Comparison of ENCODE assay signal across 17 cellular contexts in the genomic region with DNA sequence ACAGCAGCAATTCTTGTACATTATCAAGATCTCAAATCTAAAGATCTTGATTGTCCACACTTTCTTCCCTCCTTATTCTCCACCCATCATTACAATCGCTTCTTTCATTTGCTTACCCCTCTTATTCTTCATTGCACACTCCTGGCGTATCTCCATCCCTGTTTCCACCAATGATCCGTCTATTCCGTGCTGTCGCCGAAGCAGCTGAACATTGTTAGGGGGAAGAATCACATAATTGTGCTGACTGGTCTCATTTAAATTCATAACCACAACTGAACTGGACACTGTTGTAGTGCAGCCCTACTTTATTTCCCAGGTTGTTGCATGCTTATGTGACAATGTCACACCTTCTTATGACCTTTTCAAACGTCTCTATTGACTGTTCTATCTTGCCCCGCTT. TPM values are rescaled to one million over a fixed set of nuclear protein-coding genes. Genes with fewer than 3 reads are reported as not detected.
DNase-seq lines count a peak whose midpoint lies in the region; ATAC-seq, FAIRE-seq and TF ChIP-seq lines count a peak whose summit lies in the region.
"Had no signal": no experiment of that assay in that cellular context is flagged by ENCODE, and none has a peak within 500 bp of the region (broad histone marks: within the 10 kb centered on the region; RNA-seq: fewer than 3 reads in every experiment).

No MANE protein-coding gene starts in this region.

- H3K9me3 ChIP-seq in HepG2 (ENCODE audit: low read length): no peaks in the 10 kb centered on the region
- no peaks in the 10 kb centered on the region for H3K9me3 ChIP-seq in right lobe of liver
- H3K9me3 ChIP-seq: BLaER1 treated with 17β-estradiol and CSF1 and Interleukin-3, amounts not matched to agents 10 nM and 100 nM had no signal

- no peak for TF ChIP-seq EP300 in HepG2 (IDR thresholded peaks at IDR 0.05; ENCODE audit: low read depth in 2 of 2, low read length in 2 of 2)
- no peak for TF ChIP-seq EP300 in HepG2 (CRISPR knock-in tag; IDR thresholded peaks at IDR 0.05; ENCODE audit: borderline replicate concordance)

- no peak overlapping the region for H3K9ac ChIP-seq in HepG2 (ENCODE audit: insufficient read depth, low read depth, low read length)
- H3K9ac ChIP-seq: BLaER1 treated with 17β-estradiol and CSF1 and Interleukin-3, amounts not matched to agents 10 nM and 100 nM had no signal

- no peak overlapping the region for H3K27ac ChIP-seq in HepG2 (ENCODE audit: extremely low read length, insufficient read depth, low read length)
- H3K27ac ChIP-seq in right lobe of liver: no peak overlapping the region
- peak overlapping the region; percentile 18 for H3K27ac ChIP-seq in caudate nucleus (ENCODE audit: low read depth, low read length)
- H3K27ac ChIP-seq: 22Rv1; BLaER1 treated with 17β-estradiol and CSF1 and Interleukin-3, amounts not matched to agents 10 nM and 100 nM; HL-60 had no signal

- TF ChIP-seq RAD21 in HepG2 (CRISPR knock-in tag; IDR thresholded peaks at IDR 0.05): no peak

- no peak overlapping the region for H3K4me2 ChIP-seq in HepG2 (ENCODE audit: low read depth, low read length)
- H3K4me2 ChIP-seq: BLaER1 treated with 17β-estradiol and CSF1 and Interleukin-3, amounts not matched to agents 10 nM and 100 nM; GM23338 had no signal

- WGBS in HepG2 (ENCODE audit: low lambda C conversion rate): 54% methylated on average over 8 of the region's 8 CpGs
- 79% methylated on average over 8 of the region's 8 CpGs for WGBS in right lobe of liver (ENCODE audit: insufficient coverage, low coverage, low lambda C conversion rate, missing lambda C conversion rate)

- no peak overlapping the region for H2AFZ ChIP-seq in HepG2 (ENCODE audit: low read length)
- H2AFZ ChIP-seq: GM23338 had no signal

- no peak overlapping the region for H3K4me3 ChIP-seq in HepG2 (replicated peaks in 1 of 3; ENCODE audit: insufficient read depth in 1 of 3, low read depth in 2 of 3, low read length in 3 of 3)
- no peak overlapping the region for H3K4me3 ChIP-seq in right lobe of liver
- H3K4me3 ChIP-seq: BLaER1 treated with 17β-estradiol and CSF1 and Interleukin-3, amounts not matched to agents 10 nM and 100 nM; GM23338 had no signal

- ATAC-seq in HepG2 (no peak), right lobe of liver (no peak), HG03457 (IDR thresholded peaks at IDR 0.05; ENCODE audit: unreplicated experiment) (no peak)
- ATAC-seq: GM23338 had no signal

- in situ Hi-C loops in HepG2 (cut with HindIII; ENCODE audit: extremely low pct_ligation_motif_present, low pct_unique_long_range_greater_than_20kb): no loop called here

- H3K4me1 ChIP-seq in HepG2 (ENCODE audit: insufficient read depth, low read length) (no peaks in the 10 kb centered on the region), right lobe of liver (no peaks in the 10 kb centered on the region)

- no peaks in the 10 kb centered on the region for H3K36me3 ChIP-seq in HepG2 (replicated peaks in 1 of 2; ENCODE audit: control insufficient read depth in 1 of 2, insufficient read depth in 2 of 2, low read length in 2 of 2)
- no peaks in the 10 kb centered on the region for H3K36me3 ChIP-seq in right lobe of liver
- H3K36me3 ChIP-seq: BLaER1 treated with 17β-estradiol and CSF1 and Interleukin-3, amounts not matched to agents 10 nM and 100 nM had no signal

- no peak for DNase-seq in HepG2 (ENCODE audit: low spot score)
- DNase-seq in right lobe of liver: no peak
- peak in 20 of 61 donors; percentile 2 to 50 (median 16) for DNase-seq in caudate nucleus (lab: John Stamatoyannopoulos, UW)
- peak; percentile 76 for DNase-seq in medulla oblongata (ENCODE audit: extremely low spot score)
- peak; percentile 73 for DNase-seq in superior temporal gyrus (ENCODE audit: extremely low spot score)
- DNase-seq in cerebellar cortex (ENCODE audit: low spot score): no peak
- no peak for DNase-seq in GF-D8 (lab: John Stamatoyannopoulos, UW)
- DNase-seq: AML-193; CD4-positive, CD25-positive, alpha-beta regulatory T cell; H7 had no signal

- H3K27me3 ChIP-seq in HepG2 (ENCODE audit: control insufficient read depth in 1 of 2, insufficient read depth in 2 of 2, low read length in 2 of 2) (peaks cover 0 to 17% of the 10 kb centered on the region in 2 experiments; a peak in 2 of 5 replicates), right lobe of liver (no peaks in the 10 kb centered on the region)
- H3K27me3 ChIP-seq: BLaER1 treated with 17β-estradiol and CSF1 and Interleukin-3, amounts not matched to agents 10 nM and 100 nM had no signal

- intact Hi-C loops in HepG2 (cut with micrococcal nuclease; ENCODE audit: unreplicated experiment) (no loop called here), right lobe of liver (cut with DNase I) (no loop called here)

- BruUV-seq in HepG2 (replicated peaks; lab: Mats Ljungman, UMichigan): no TSS peak

- no peak for FAIRE-seq in HepG2 (lab: Jason Lieb, UNC)
- FAIRE-seq: GM12891 had no signal

- TF ChIP-seq POLR2A in HepG2 (IDR thresholded peaks at IDR 0.05; ENCODE audit: insufficient read depth in 1 of 2, low read depth in 2 of 2, low read length in 2 of 2): no peak
- TF ChIP-seq POLR2A in right lobe of liver (IDR thresholded peaks at IDR 0.05): no peak

- CTCF ChIA-PET in HepG2 (lab: Yijun Ruan, JAX; ENCODE audit: low intra/inter-chr PET ratio, low total read pairs): no interaction called here

- TF ChIP-seq CTCF in HepG2 (CRISPR knock-in tag; IDR thresholded peaks at IDR 0.05) (no peak), right lobe of liver (IDR thresholded peaks at IDR 0.05) (no peak)

- POLR2A ChIA-PET in HepG2 (lab: Yijun Ruan, JAX): no interaction called here

- H4K20me1 ChIP-seq in HepG2 (ENCODE audit: insufficient read depth, low read length): no peaks in the 10 kb centered on the region
- H4K20me1 ChIP-seq: BLaER1 treated with 17β-estradiol and CSF1 and Interleukin-3, amounts not matched to agents 10 nM and 100 nM had no signal

- no peaks in the 10 kb centered on the region for H3K79me2 ChIP-seq in HepG2 (ENCODE audit: insufficient read depth, low read length)

TF ChIP-seq in HepG2, 621 proteins besides CTCF, POLR2A, EP300 and RAD21 (continues in another document):
- TF ChIP-seq CC2D1A (CRISPR knock-in tag; IDR thresholded peaks at IDR 0.05): no peak
- TF ChIP-seq ZNF3 (CRISPR knock-in tag; IDR thresholded peaks at IDR 0.05): no peak
- no peak for TF ChIP-seq HOXA5 (CRISPR knock-in tag; IDR thresholded peaks at IDR 0.05)
- TF ChIP-seq, protein P1, sequence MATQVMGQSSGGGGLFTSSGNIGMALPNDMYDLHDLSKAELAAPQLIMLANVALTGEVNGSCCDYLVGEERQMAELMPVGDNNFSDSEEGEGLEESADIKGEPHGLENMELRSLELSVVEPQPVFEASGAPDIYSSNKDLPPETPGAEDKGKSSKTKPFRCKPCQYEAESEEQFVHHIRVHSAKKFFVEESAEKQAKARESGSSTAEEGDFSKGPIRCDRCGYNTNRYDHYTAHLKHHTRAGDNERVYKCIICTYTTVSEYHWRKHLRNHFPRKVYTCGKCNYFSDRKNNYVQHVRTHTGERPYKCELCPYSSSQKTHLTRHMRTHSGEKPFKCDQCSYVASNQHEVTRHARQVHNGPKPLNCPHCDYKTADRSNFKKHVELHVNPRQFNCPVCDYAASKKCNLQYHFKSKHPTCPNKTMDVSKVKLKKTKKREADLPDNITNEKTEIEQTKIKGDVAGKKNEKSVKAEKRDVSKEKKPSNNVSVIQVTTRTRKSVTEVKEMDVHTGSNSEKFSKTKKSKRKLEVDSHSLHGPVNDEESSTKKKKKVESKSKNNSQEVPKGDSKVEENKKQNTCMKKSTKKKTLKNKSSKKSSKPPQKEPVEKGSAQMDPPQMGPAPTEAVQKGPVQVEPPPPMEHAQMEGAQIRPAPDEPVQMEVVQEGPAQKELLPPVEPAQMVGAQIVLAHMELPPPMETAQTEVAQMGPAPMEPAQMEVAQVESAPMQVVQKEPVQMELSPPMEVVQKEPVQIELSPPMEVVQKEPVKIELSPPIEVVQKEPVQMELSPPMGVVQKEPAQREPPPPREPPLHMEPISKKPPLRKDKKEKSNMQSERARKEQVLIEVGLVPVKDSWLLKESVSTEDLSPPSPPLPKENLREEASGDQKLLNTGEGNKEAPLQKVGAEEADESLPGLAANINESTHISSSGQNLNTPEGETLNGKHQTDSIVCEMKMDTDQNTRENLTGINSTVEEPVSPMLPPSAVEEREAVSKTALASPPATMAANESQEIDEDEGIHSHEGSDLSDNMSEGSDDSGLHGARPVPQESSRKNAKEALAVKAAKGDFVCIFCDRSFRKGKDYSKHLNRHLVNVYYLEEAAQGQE (IDR thresholded peaks at IDR 0.05; ENCODE audit: borderline replicate concordance in 1 of 2, low read depth in 1 of 2, low read length in 2 of 2): no peak

RNA-seq across cellular contexts. Expression of a gene that starts 18.9 kb away (rescaled TPM):
- total RNA-seq in HepG2 (2016; rRNA removed; fragmentation: Illumina TruSeq; extraction: Trizol) (3.7 and 5.8 TPM in 2 replicates), right lobe of liver (10 to 100 TPM; 14.7 to 61.7 (median 29.5) TPM)
- 0.40 and 0.62 TPM in 2 replicates for total RNA-seq in HepG2 (2016; cell fraction: cytosol; rRNA removed; fragmentation: Illumina TruSeq; extraction: Trizol; ENCODE audit: low read depth)
- total RNA-seq in HepG2 (2016; cell fraction: insoluble cytoplasmic fraction; rRNA removed; fragmentation: Illumina TruSeq; extraction: Trizol): 2.3 and 7.2 TPM in 2 replicates
- total RNA-seq in HepG2 (2016; cell fraction: membrane; rRNA removed; fragmentation: Illumina TruSeq; extraction: Trizol): 1.4 and 1.5 TPM in 2 replicates
- total RNA-seq in HepG2 (2016; cell fraction: nucleus; rRNA removed; fragmentation: Illumina TruSeq; extraction: Trizol): 8.7 and 10.3 TPM in 2 replicates
- 5.3 and 5.8 TPM in 2 replicates for polyA plus RNA-seq in HepG2 (2011; rRNA removed)
- 3.6 and 4.6 TPM in 2 replicates for polyA plus RNA-seq in HepG2 (2011; cell fraction: cytosol; rRNA removed)
- polyA plus RNA-seq in HepG2 (2011; cell fraction: nucleus; rRNA removed): 7.4 and 8.5 TPM in 2 replicates
- polyA plus RNA-seq in HepG2 (2012): 7.2 and 14.9 TPM in 2 replicates
- polyA plus RNA-seq in HepG2 (2016; cell fraction: cytosol; fragmentation: Illumina TruSeq; extraction: Trizol; ENCODE audit: low read depth): 0.29 and 0.38 TPM in 2 replicates
- polyA plus RNA-seq in HepG2 (2016; cell fraction: insoluble cytoplasmic fraction; fragmentation: Illumina TruSeq; extraction: Trizol; ENCODE audit: low read depth): 2.2 and 2.4 TPM in 2 replicates
- polyA plus RNA-seq in HepG2 (2016; cell fraction: membrane; fragmentation: Illumina TruSeq; extraction: Trizol; ENCODE audit: low read depth): 0.31 and 0.57 TPM in 2 replicates
- polyA plus RNA-seq in HepG2 (2016; cell fraction: nucleus; fragmentation: Illumina TruSeq; extraction: Trizol; ENCODE audit: insufficient read depth, low read depth): 6.3 and 7.6 TPM in 2 replicates
- polyA minus RNA-seq in HepG2 (2011; rRNA and poly(A)+ RNA removed; ENCODE audit: low replicate concordance): 10.2 and 16.5 TPM in 2 replicates
- polyA minus RNA-seq in HepG2 (2011; cell fraction: cytosol; rRNA and poly(A)+ RNA removed): 12.9 and 14.9 TPM in 2 replicates
- polyA minus RNA-seq in HepG2 (2011; cell fraction: nucleus; rRNA and poly(A)+ RNA removed): 20.0 and 24.4 TPM in 2 replicates
- total RNA-seq: CD4-positive, CD25-positive, alpha-beta regulatory T cell had no signal
- polyA plus RNA-seq: IgD-negative memory B cell had no signal

Comparison
In these comparisons a context has a peak if more than half of its experiments do, and no peak if none do; other contexts are left out.
1. DNase-seq: peak in medulla oblongata (single experiment) and superior temporal gyrus (single experiment); none in HepG2 (single experiment), right lobe of liver (0 of 3), cerebellar cortex (single experiment) and GF-D8 (single experiment).